In the genomic region with DNA sequence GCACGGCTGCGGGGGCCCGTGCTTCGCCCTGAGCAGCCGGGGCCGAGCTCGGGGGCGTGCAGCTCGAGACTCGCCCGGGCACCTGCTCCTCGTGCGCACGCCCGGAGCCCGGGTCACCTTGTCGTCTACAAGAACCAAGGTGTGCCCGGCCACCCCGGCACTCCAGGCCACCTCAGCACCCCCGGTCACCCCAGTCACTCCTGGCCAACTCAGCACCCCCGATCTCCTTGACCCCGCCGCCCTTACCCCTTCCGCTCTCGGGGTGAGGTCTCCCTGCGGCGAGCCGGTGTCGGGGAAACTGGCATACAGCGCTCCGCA, we compare ENCODE assay signal across 10 cellular contexts. TPM values are rescaled to one million over a fixed set of nuclear protein-coding genes. Genes with fewer than 3 reads are reported as not detected.
DNase-seq lines count a peak whose midpoint lies in the region; ATAC-seq, FAIRE-seq and TF ChIP-seq lines count a peak whose summit lies in the region.
"Had no signal": no experiment of that assay in that cellular context is flagged by ENCODE, and none has a peak within 500 bp of the region (broad histone marks: within the 10 kb centered on the region; RNA-seq: fewer than 3 reads in every experiment).

No MANE protein-coding gene starts in this region.

- H3K27ac Mint-ChIP-seq in T-cell = no peak overlapping the region

- H3K4me1 Mint-ChIP-seq in T-cell = peaks cover 23 to 44% (median 35%) of the 10 kb centered on the region in 3 donors

- peak in 1 of 4 experiments; percentile 2 for ATAC-seq in T-cell (replicated peaks in 1 of 4)

- peaks cover 2% of the 10 kb centered on the region for H3K27me3 ChIP-seq in rectal smooth muscle tissue (ENCODE audit: control insufficient read depth, insufficient read depth, low read length)

- H3K36me3 Mint-ChIP-seq in T-cell = no peaks in the 10 kb centered on the region

- no peak for TF ChIP-seq CTCF in foreskin fibroblast (IDR thresholded peaks at IDR 0.05; ENCODE audit: low read depth, low read length)

- H3K4me3 Mint-ChIP-seq in T-cell = peak overlapping the region; percentile 45 to 63 (median 53)

- H3K4me3 ChIP-seq in foreskin fibroblast (ENCODE audit: low read depth in 1 of 2, low read length in 2 of 2) (peak overlapping the region; percentile 55 to 86), rectal smooth muscle tissue (ENCODE audit: low read length) (peak overlapping the region; percentile 41)

- POLR2A ChIA-PET in T-cell (lab: Charles Lee) = no interaction called here

- peaks cover 62 to 68% of the 10 kb centered on the region in 2 donors for H3K27me3 Mint-ChIP-seq in T-cell

- peak overlapping the region; percentile 37 for H3K27ac ChIP-seq in rectal smooth muscle tissue (ENCODE audit: low read depth, low read length)

- peaks cover 12% of the 10 kb centered on the region for H3K4me1 ChIP-seq in ES-I3 (ENCODE audit: insufficient read depth, low read length)
- H3K4me1 ChIP-seq in rectal smooth muscle tissue (ENCODE audit: control insufficient read depth, insufficient read depth, low read length) = peaks cover 3% of the 10 kb centered on the region

- DNase-seq in T-cell (no peak), foreskin fibroblast (no peak), NOMO-1 (lab: John Stamatoyannopoulos, UW; ENCODE audit: unreplicated experiment in 2 of 2) (no peak), iPS-NIHi11 (ENCODE audit: low spot score) (no peak), cortex of kidney (lab: John Stamatoyannopoulos, UW) (no peak), GM19239 (ENCODE audit: insufficient read length, low spot score) (no peak)
- DNase-seq: stimulated activated CD4-positive, alpha-beta T cell treated with anti-CD3 and anti-CD28 coated beads, Interleukin-4, amount 100 ng/mL, for 4 hours had no signal

- H3K36me3 ChIP-seq in ES-I3 (ENCODE audit: insufficient read depth, low read length) = no peaks in the 10 kb centered on the region
- no peaks in the 10 kb centered on the region for H3K36me3 ChIP-seq in rectal smooth muscle tissue (ENCODE audit: control insufficient read depth, insufficient read depth, low read length)

- H3K9me3 Mint-ChIP-seq in T-cell = no peaks in the 10 kb centered on the region

- H3K9ac ChIP-seq in ES-I3 (ENCODE audit: low read depth, low read length) = peak overlapping the region; percentile 45
- no peak overlapping the region for H3K9ac ChIP-seq in rectal smooth muscle tissue (ENCODE audit: low read length)

- CTCF ChIA-PET in T-cell (lab: Charles Lee) = no interaction called here

- no peak for FAIRE-seq in GM19239 (lab: Jason Lieb, UNC)
- FAIRE-seq: GM18507 had no signal

- H3K9me3 ChIP-seq in ES-I3 (ENCODE audit: control insufficient read depth, insufficient read depth, low read length) = no peaks in the 10 kb centered on the region

RNA-seq across cellular contexts. Expression of gene IGFBP3, which starts 0.3 kb away (rescaled TPM):
- total RNA-seq in T-cell = 10 to 100 TPM in 2 of 5 donors, 1 to 10 TPM in 3; 3.9 to 20.5 (median 8.2) TPM

RNA-seq across cellular contexts. Expression of gene IGFBP1, which starts 33.1 kb away (rescaled TPM):
- total RNA-seq in T-cell = under 1 TPM in 2 of 5 donors, not detected in 3; 0.38 to 0.44 TPM

RNA-seq across cellular contexts. Expression of gene CCDC201, which starts 48.5 kb away (rescaled TPM):
- not detected for total RNA-seq in T-cell
